Comparison of ENCODE assay signal across 10 cellular contexts in genomic region chr18:28087173-28087563, GRCh38.
A peak's percentile ranks its signal among the peaks of the same experiment; 100 is the strongest.
DNase-seq lines count a peak whose midpoint lies in the region; TF ChIP-seq lines count a peak whose summit lies in the region.
"Had no signal": no experiment of that assay in that cellular context is flagged by ENCODE, and none has a peak within 500 bp of the region (broad histone marks: within the 10 kb centered on the region; RNA-seq: fewer than 3 reads in every experiment).

No MANE protein-coding gene starts in this region.

- in situ Hi-C loops in G401 (cut with HindIII; ENCODE audit: low sequenced_read_pairs): no loop called here

- no peaks in the 10 kb centered on the region for H3K79me1 ChIP-seq in neuronal stem cell (ENCODE audit: low read depth, low read length)

- H3K27me3 ChIP-seq in neuronal stem cell (ENCODE audit: control insufficient read depth in 3 of 3, insufficient read depth in 3 of 3, low read depth in 1 of 3, low read length in 3 of 3) (no peaks in the 10 kb centered on the region), suprapubic skin (no peaks in the 10 kb centered on the region)

- no peak overlapping the region for H2BK12ac ChIP-seq in neuronal stem cell (ENCODE audit: low read length)

- H3K9ac ChIP-seq in neuronal stem cell (ENCODE audit: low read depth, low read length, poor library complexity): no peak overlapping the region

- H4K8ac ChIP-seq in neuronal stem cell (ENCODE audit: low read depth, low read length): no peak overlapping the region

- H3K27ac ChIP-seq in neuronal stem cell (replicated peaks; ENCODE audit: low read length): peak overlapping the region; percentile 83
- H3K27ac ChIP-seq in suprapubic skin: no peak overlapping the region

- no peak overlapping the region for H3K23ac ChIP-seq in neuronal stem cell (ENCODE audit: low read depth, low read length, poor library complexity)

- WGBS in neuronal stem cell (ENCODE audit: extremely low coverage in 2 of 2, insufficient read length in 2 of 2, insufficient replicate concordance in 1 of 2), 2 donors: no CpG with 5 or more reads among the region's 6 CpGs
- 45% methylated on average over 6 of the region's 6 CpGs for WGBS in suprapubic skin

- H3K4me1 ChIP-seq in neuronal stem cell (ENCODE audit: control insufficient read depth in 2 of 2, insufficient read depth in 1 of 2, low read depth in 1 of 2, low read length in 2 of 2) (peaks cover 25 to 39% of the 10 kb centered on the region in 2 donors), suprapubic skin (no peaks in the 10 kb centered on the region)

- no peaks in the 10 kb centered on the region for H3K36me3 Mint-ChIP-seq in glutamatergic neuron (ENCODE audit: unreplicated experiment)
- H3K36me3 Mint-ChIP-seq: CD8-positive, alpha-beta memory T cell had no signal

- peaks cover 2% of the 10 kb centered on the region for H3K27me3 Mint-ChIP-seq in glutamatergic neuron (ENCODE audit: unreplicated experiment)
- H3K27me3 Mint-ChIP-seq: CD8-positive, alpha-beta memory T cell had no signal

- peak overlapping the region in 1 of 2 donors; percentile 10 for H3K4me3 ChIP-seq in neuronal stem cell (ENCODE audit: low read length in 2 of 2)
- H3K4me3 ChIP-seq in suprapubic skin: no peak overlapping the region

- no peak overlapping the region for H4K91ac ChIP-seq in neuronal stem cell (ENCODE audit: low read depth, low read length, poor library complexity)

- H3K4me2 ChIP-seq in neuronal stem cell (ENCODE audit: insufficient read depth, low read length, poor library complexity, severe bottlenecking): peak overlapping the region; percentile 46

- H3K4me1 Mint-ChIP-seq in glutamatergic neuron (ENCODE audit: low read depth, unreplicated experiment): peaks cover 43% of the 10 kb centered on the region
- H3K4me1 Mint-ChIP-seq: CD8-positive, alpha-beta memory T cell had no signal

- TF ChIP-seq CTCF in glutamatergic neuron (IDR thresholded peaks at IDR 0.05; ENCODE audit: partially characterized antibody, unreplicated experiment) (no peak), GM10266 (IDR thresholded peaks at IDR 0.05; ENCODE audit: control insufficient read depth, insufficient read depth, low read depth, missing control alignments) (no peak), suprapubic skin (IDR thresholded peaks at IDR 0.05) (no peak)

- H3K27ac Mint-ChIP-seq in glutamatergic neuron (ENCODE audit: unreplicated experiment): no peak overlapping the region
- H3K27ac Mint-ChIP-seq: CD8-positive, alpha-beta memory T cell had no signal

- peaks cover 1% of the 10 kb centered on the region for H3K9me3 Mint-ChIP-seq in glutamatergic neuron (ENCODE audit: unreplicated experiment)

- H3K9me3 ChIP-seq in neuronal stem cell (replicated peaks in 1 of 2; ENCODE audit: control insufficient read depth in 2 of 2, insufficient read depth in 1 of 2, low read depth in 1 of 2, low read length in 2 of 2) (no peaks in the 10 kb centered on the region), suprapubic skin (no peaks in the 10 kb centered on the region)

- no peak overlapping the region for H2AK5ac ChIP-seq in neuronal stem cell (ENCODE audit: low read depth, low read length)

- no peak overlapping the region for H3K4ac ChIP-seq in neuronal stem cell (ENCODE audit: low read length)

- no peak overlapping the region for H3K14ac ChIP-seq in neuronal stem cell (ENCODE audit: low read length)

- H3K36me3 ChIP-seq in neuronal stem cell (replicated peaks in 1 of 2; ENCODE audit: control insufficient read depth in 2 of 2, insufficient read depth in 2 of 2, low read length in 2 of 2) (peaks cover 0 to 26% of the 10 kb centered on the region in 2 donors), suprapubic skin (no peaks in the 10 kb centered on the region)

- H3K4me3 Mint-ChIP-seq in glutamatergic neuron (ENCODE audit: unreplicated experiment): peak overlapping the region; percentile 1
- H3K4me3 Mint-ChIP-seq: CD8-positive, alpha-beta memory T cell had no signal

- H2BK15ac ChIP-seq in neuronal stem cell (ENCODE audit: low read length): no peak overlapping the region

- H2BK5ac ChIP-seq in neuronal stem cell (ENCODE audit: low read length): no peak overlapping the region

- no peak for TF ChIP-seq EP300 in suprapubic skin (IDR thresholded peaks at IDR 0.05)

- DNase-seq in G401 (ENCODE audit: low spot score): peak; percentile 48
- peak; percentile 68 for DNase-seq in RPMI7951 (ENCODE audit: low read depth)
- DNase-seq in glutamatergic neuron: no peak
- DNase-seq in neuronal stem cell (ENCODE audit: low spot score): peak; percentile 33
- DNase-seq in GM10266 (ENCODE audit: extremely low spot score): no peak
- no peak for DNase-seq in HT-29 (ENCODE audit: low spot score)
- no peak for DNase-seq in suprapubic skin (ENCODE audit: low spot score in 2 of 2)
- DNase-seq in activated effector memory CD4-positive, alpha-beta T cell treated with anti-CD3 and anti-CD28 coated beads, Interleukin-2, amount 50 U/mL, for 16 hours: no peak
- DNase-seq: CD8-positive, alpha-beta memory T cell; PC-3 had no signal

- no peak overlapping the region for H3K18ac ChIP-seq in neuronal stem cell (ENCODE audit: low read length)

- no peak overlapping the region for H2BK120ac ChIP-seq in neuronal stem cell (ENCODE audit: low read depth, low read length)

- TF ChIP-seq POLR2A in suprapubic skin (IDR thresholded peaks at IDR 0.05): no peak

- no peak overlapping the region for H2AFZ ChIP-seq in neuronal stem cell (ENCODE audit: low read length)

Comparison
In these comparisons a context has a peak if more than half of its experiments do, and no peak if none do; other contexts are left out.
1. DNase-seq: peak in G401 (single experiment), RPMI7951 (single experiment) and neuronal stem cell (single experiment); none in glutamatergic neuron (single experiment), GM10266 (single experiment), HT-29 (single experiment), suprapubic skin (0 of 2) and activated effector memory CD4-positive, alpha-beta T cell treated with anti-CD3 and anti-CD28 coated beads, Interleukin-2, amount 50 U/mL, for 16 hours (single experiment).